19 cellular contexts compared by ENCODE assay signal in the genomic region with DNA sequence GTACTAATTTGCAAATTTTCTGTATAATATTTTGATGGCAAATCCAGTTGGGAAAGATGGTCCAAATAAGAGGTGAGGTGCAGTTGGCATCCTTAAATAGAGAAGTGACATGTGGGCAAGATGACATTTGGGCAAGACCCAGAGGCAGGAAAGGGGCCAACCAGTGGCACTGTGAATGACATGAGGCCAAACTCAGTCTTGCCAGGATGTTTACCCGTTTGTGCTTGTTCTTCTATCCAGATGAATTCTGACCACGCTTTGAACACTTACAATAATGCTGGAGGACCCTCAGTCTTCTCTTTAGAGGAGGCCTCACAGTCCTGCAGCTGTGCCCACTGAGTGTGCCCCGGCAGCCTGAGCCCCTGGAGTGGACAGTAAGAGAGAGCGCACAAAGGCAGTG. TPM values are rescaled to one million over a fixed set of nuclear protein-coding genes. Genes with fewer than 3 reads are reported as not detected.
DNase-seq lines count a peak whose midpoint lies in the region; ATAC-seq, FAIRE-seq and TF ChIP-seq lines count a peak whose summit lies in the region.
"Had no signal": no experiment of that assay in that cellular context is flagged by ENCODE, and none has a peak within 500 bp of the region (broad histone marks: within the 10 kb centered on the region; RNA-seq: fewer than 3 reads in every experiment).

No MANE protein-coding gene starts in this region.

- no peak for TF ChIP-seq RAD21 in A549 (conservative IDR thresholded peaks at IDR 0.05 in 1 of 2, IDR thresholded peaks at IDR 0.05 in 1 of 2)

- H3K4me2 ChIP-seq in A549, result peak overlapping the region; percentile 54
- peak overlapping the region; percentile 45 for H3K4me2 ChIP-seq in osteoblast (ENCODE audit: insufficient read depth, low read length)
- H3K4me2 ChIP-seq in OCI-LY7 (ENCODE audit: low read length), result no peak overlapping the region

- no peaks in the 10 kb centered on the region for H3K9me2 ChIP-seq in OCI-LY7 (ENCODE audit: insufficient read depth, low read length)

- WGBS in A549 (ENCODE audit: missing lambda C conversion rate), result 78% methylated on average over 4 of the region's 4 CpGs

- TF ChIP-seq POLR2A in A549 (IDR thresholded peaks at IDR 0.05; ENCODE audit: low read length), result no peak

- ATAC-seq in A549, result peak; percentile 37 to 61; a peak in 5 of 6 replicates
- no peak; the same call in 1 of the 2 replicates for ATAC-seq in Panc1
- no peak for ATAC-seq in HG02588 (IDR thresholded peaks at IDR 0.05; ENCODE audit: unreplicated experiment)
- ATAC-seq: activated naive CD8-positive, alpha-beta T cell treated with anti-CD3 and anti-CD28 coated beads, Interleukin-2, amount 50 U/mL, for 24 hours; HepG2 had no signal

- H3K9me3 ChIP-seq in A549 (no peaks in the 10 kb centered on the region), Panc1 (ENCODE audit: control insufficient read depth, insufficient read depth, low read depth, low read length) (no peaks in the 10 kb centered on the region), osteoblast (ENCODE audit: low read depth, low read length) (no peaks in the 10 kb centered on the region), OCI-LY7 (ENCODE audit: low read length) (no peaks in the 10 kb centered on the region)

- TF ChIP-seq EP300 in A549 (IDR thresholded peaks at IDR 0.05), result no peak

- peak overlapping the region; percentile 86 to 91 for H3K27ac ChIP-seq in A549
- H3K27ac ChIP-seq in Panc1 (ENCODE audit: low read length), result peak overlapping the region; percentile 52
- H3K27ac ChIP-seq in coronary artery, result peak overlapping the region; percentile 71 to 85
- H3K27ac ChIP-seq in osteoblast (ENCODE audit: low read depth, low read length), result peak overlapping the region; percentile 80
- H3K27ac ChIP-seq in OCI-LY7 (ENCODE audit: low read depth, low read length, poor library complexity, severe bottlenecking), result no peak overlapping the region
- H3K27ac ChIP-seq: C4-2B had no signal

- CTCF ChIA-PET in A549 (lab: Yijun Ruan, JAX) (interaction anchor here (0.7 to 3.0 kb wide), 2 partner anchors 13 to 14 kb away, joined by 3 to 8 read pairs; no protein-coding TSS in a partner anchor), Panc1 (lab: Charles Lee) (no interaction called here), OCI-LY7 (lab: Charles Lee; ENCODE audit: unreplicated experiment) (no interaction called here)

- no peaks in the 10 kb centered on the region for H3K27me3 ChIP-seq in Panc1 (ENCODE audit: control insufficient read depth, insufficient read depth, low read length)
- no peaks in the 10 kb centered on the region for H3K27me3 ChIP-seq in osteoblast (ENCODE audit: insufficient read depth, low read length)
- H3K27me3 ChIP-seq: dorsolateral prefrontal cortex had no signal

- H4K20me1 ChIP-seq in osteoblast (ENCODE audit: insufficient read depth, low read length) (no peaks in the 10 kb centered on the region), OCI-LY7 (ENCODE audit: insufficient read depth, low read length) (no peaks in the 10 kb centered on the region)

- H2AFZ ChIP-seq in osteoblast (ENCODE audit: low read length) (no peak overlapping the region), OCI-LY7 (ENCODE audit: low read length) (no peak overlapping the region)

- peaks cover 49% of the 10 kb centered on the region for H3K79me2 ChIP-seq in osteoblast (ENCODE audit: insufficient read depth, low read length)
- H3K79me2 ChIP-seq in OCI-LY7 (ENCODE audit: insufficient read depth, low read depth, low read length), result no peaks in the 10 kb centered on the region

- no peak for DNase-seq in A549 (ENCODE audit: low read depth in 1 of 2, low spot score in 1 of 2)
- DNase-seq in Panc1 (ENCODE audit: low read depth, low spot score), result no peak
- no peak for DNase-seq in coronary artery (ENCODE audit: low spot score)
- peak; percentile 78 for DNase-seq in osteoblast (ENCODE audit: insufficient read length, low spot score, missing footprints)
- no peak for DNase-seq in activated effector memory CD4-positive, alpha-beta T cell treated with Interleukin-2 at 50 U/mL for 16 hours
- DNase-seq in OCI-LY7 (ENCODE audit: low spot score), result no peak
- no peak for DNase-seq in ACHN
- DNase-seq: activated CD4-positive, alpha-beta T cell treated with anti-CD3 and anti-CD28 coated beads, Interleukin-2, amount 10 ng/mL, durations not matched to agents 24 days and 14 days; activated naive CD8-positive, alpha-beta T cell treated with anti-CD3 and anti-CD28 coated beads, Interleukin-2, amount 50 U/mL, for 24 hours; dorsolateral prefrontal cortex; NCI-H1417 treated with DMSO at 0.1 percent for 48 hours; NCI-H524; Right ventricle myocardium superior; stimulated activated CD4-positive, alpha-beta T cell treated with anti-CD3 and anti-CD28 coated beads, Interleukin-12 subunit alpha, Interleukin-12 subunit beta, amount 100 ng/mL, for 4 hours had no signal

- H3K4me3 ChIP-seq in A549 (no peak overlapping the region), Panc1 (ENCODE audit: low read depth in 2 of 2, low read length in 2 of 2) (no peak overlapping the region), coronary artery (no peak overlapping the region), osteoblast (ENCODE audit: insufficient read depth, low read length) (no peak overlapping the region), OCI-LY7 (ENCODE audit: low read depth, low read length, poor library complexity, severe bottlenecking) (no peak overlapping the region)
- H3K4me3 ChIP-seq: dorsolateral prefrontal cortex had no signal

- POLR2A ChIA-PET in A549 (lab: Yijun Ruan, JAX), result no interaction called here
- POLR2A ChIA-PET in Panc1 (lab: Charles Lee), result interaction anchor here (0.6 kb wide), 1 partner anchor 1508 kb away, joined by 7 read pairs; no protein-coding TSS in a partner anchor
- POLR2A ChIA-PET in OCI-LY7 (lab: Charles Lee), result no interaction called here

- no peaks in the 10 kb centered on the region for H3K36me3 ChIP-seq in Panc1 (ENCODE audit: control insufficient read depth, insufficient read depth, low read length)
- no peaks in the 10 kb centered on the region for H3K36me3 ChIP-seq in osteoblast (ENCODE audit: insufficient read depth, low read length)
- no peaks in the 10 kb centered on the region for H3K36me3 ChIP-seq in OCI-LY7 (ENCODE audit: insufficient read depth, low read length)

- in situ Hi-C loops in Panc1 (cut with HindIII; ENCODE audit: low pct_unique_long_range_greater_than_20kb, low sequenced_read_pairs), result no loop called here
- in situ Hi-C loops in ACHN (cut with HindIII; ENCODE audit: low pct_ligation_motif_present, low pct_unique_long_range_greater_than_20kb, low sequenced_read_pairs), result no loop called here

- intact Hi-C loops in Panc1 (cut with micrococcal nuclease; ENCODE audit: unreplicated experiment), result no loop called here
- intact Hi-C loops in OCI-LY7 (cut with micrococcal nuclease; ENCODE audit: unreplicated experiment), result no loop called here

- no peak for FAIRE-seq in A549 (lab: Jason Lieb, UNC)
- FAIRE-seq: A204.1, GM18507, HepG2 had no signal

- H3K4me1 ChIP-seq in A549 (peaks cover 48% of the 10 kb centered on the region), Panc1 (ENCODE audit: control insufficient read depth, insufficient read depth, low read length) (peaks cover 48% of the 10 kb centered on the region), osteoblast (ENCODE audit: insufficient read depth, low read length) (peaks cover 20% of the 10 kb centered on the region), OCI-LY7 (ENCODE audit: insufficient read depth, low read length, poor library complexity, severe bottlenecking) (no peaks in the 10 kb centered on the region)

- TF ChIP-seq CTCF in A549 (IDR thresholded peaks at IDR 0.05) (no peak), Panc1 (IDR thresholded peaks at IDR 0.05) (no peak), coronary artery (IDR thresholded peaks at IDR 0.05) (no peak), osteoblast (IDR thresholded peaks at IDR 0.05; ENCODE audit: extremely low read depth, low read depth, low read length) (no peak), OCI-LY7 (conservative IDR thresholded peaks at IDR 0.05; ENCODE audit: low read length) (no peak)

- BruUV-seq in Panc1 (replicated peaks; lab: Mats Ljungman, UMichigan), result no TSS peak
- no TSS peak for BruUV-seq in OCI-LY7 (replicated peaks; lab: Mats Ljungman, UMichigan)

TF ChIP-seq in A549, 52 proteins besides CTCF, POLR2A, EP300 and RAD21:
- TF ChIP-seq TP53 (CRISPR knock-in tag; IDR thresholded peaks at IDR 0.05) (no peak), NFE2L2 (conservative IDR thresholded peaks at IDR 0.05; ENCODE audit: low read length) (no peak), CHD4 (IDR thresholded peaks at IDR 0.05; ENCODE audit: borderline replicate concordance) (no peak)

RNA-seq across cellular contexts. Expression of a gene that starts 45.1 kb away (rescaled TPM):
- polyA plus RNA-seq in A549 (2011; rRNA removed), result 14.9 and 16.2 TPM in 2 replicates
- 36.9 and 42.2 TPM in 2 replicates for polyA plus RNA-seq in A549 (2012; cell fraction: cytosol; rRNA removed)
- polyA plus RNA-seq in A549 (2012; cell fraction: nucleus; rRNA removed), result 50.8 and 52.5 TPM in 2 replicates
- 30.6 to 36.7 TPM (median 34.2 TPM) in 3 replicates for polyA plus RNA-seq in A549 (2017; fragmentation: RNase III; extraction: RNeasy Plus Mini Kit Qiagen cat#74134 plus additional on column Dnase treatment)
- polyA minus RNA-seq in A549 (2011; rRNA and poly(A)+ RNA removed), result 29.5 and 33.5 TPM in 2 replicates
- total RNA-seq in Panc1 (2021; ENCODE audit: unreplicated experiment), result 91.9 TPM
- polyA plus RNA-seq in Panc1 (2012; ENCODE audit: insufficient read length), result 75.5 TPM
- total RNA-seq in osteoblast, result 72.2 and 77.8 TPM in 2 replicates
- not detected in 2 replicates for total RNA-seq in OCI-LY7 (2014; rRNA removed; shearing (Covaris generic))
- not detected in 2 replicates for total RNA-seq in OCI-LY7 (2022)
- total RNA-seq: activated CD4-positive, alpha-beta T cell treated with anti-CD3 and anti-CD28 coated beads, Interleukin-2, amount 10 ng/mL, durations not matched to agents 24 days and 14 days had no signal
- polyA plus RNA-seq: HepG2 had no signal

Comparison
In these comparisons a context has a peak if more than half of its experiments do, and no peak if none do; other contexts are left out.
1. ATAC-seq: peak in A549 (2 of 2); none in Panc1 (single experiment) and HG02588 (single experiment).
2. RNA of a gene that starts 45.1 kb away (total RNA-seq): 91.9 TPM in Panc1 (single experiment) and 72.2 to 77.8 TPM in osteoblast; not detected in OCI-LY7; every median in the first group is over 10 times any median in the second.